Comparison of ENCODE assay signal across 8 cellular contexts in the genomic region with DNA sequence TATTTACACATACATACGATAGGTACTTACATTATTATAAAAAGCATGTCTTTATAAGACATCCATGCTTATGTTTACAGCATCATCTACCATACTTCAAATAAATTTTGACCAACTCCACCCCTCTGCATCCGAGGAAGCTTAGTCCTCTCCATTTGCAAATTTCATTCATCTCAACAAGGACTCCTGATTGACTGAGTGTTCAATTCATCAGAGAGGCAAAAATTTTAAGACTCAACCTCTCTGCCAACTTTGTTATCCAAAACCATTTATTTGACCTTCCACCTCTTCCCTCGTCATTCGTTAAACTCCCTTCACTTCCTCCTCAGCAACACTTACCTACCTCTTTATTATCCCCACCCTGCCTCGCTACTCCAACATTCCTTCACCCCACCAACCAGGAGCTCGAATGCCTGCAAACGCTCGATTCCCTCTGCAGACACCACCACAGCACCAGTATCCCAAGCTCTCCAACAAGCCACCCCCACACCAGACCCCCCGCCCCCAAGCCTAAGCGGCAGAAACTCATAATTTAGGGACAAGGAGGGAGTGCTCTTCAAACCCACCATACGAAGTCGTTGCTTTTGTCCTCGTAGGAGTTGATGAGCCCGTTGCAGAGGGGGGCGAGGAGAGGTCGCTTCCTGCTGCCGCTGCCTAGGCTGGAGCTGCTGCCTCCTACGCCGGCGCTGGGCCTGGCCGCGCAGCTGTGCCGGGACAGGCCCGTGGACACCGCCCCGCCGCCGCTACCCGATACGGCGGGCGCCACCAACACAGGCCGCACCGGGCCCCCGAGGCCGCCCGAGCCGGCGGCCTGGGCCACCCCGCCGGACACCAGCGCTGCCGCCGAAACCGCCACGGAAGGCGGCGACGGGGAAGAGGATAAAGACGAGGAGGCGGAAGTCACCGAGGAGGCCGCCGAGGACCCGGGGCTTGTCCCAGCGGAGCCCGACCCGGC. TPM values are rescaled to one million over a fixed set of nuclear protein-coding genes. Genes with fewer than 3 reads are reported as not detected.
A peak's percentile ranks its signal among the peaks of the same experiment; 100 is the strongest.
DNase-seq lines count a peak whose midpoint lies in the region; ATAC-seq lines count a peak whose summit lies in the region.

No MANE protein-coding gene starts in this region.

- H3K4me3 ChIP-seq in thymus (ENCODE audit: low read length), result peak overlapping the region; percentile 63

- under 1% methylated on average over 58 of the region's 58 CpGs for WGBS in thymus

- DNase-seq in 8988T (peak; percentile 27), GM04503 (ENCODE audit: low read depth) (peak; percentile 11), NCI-H146 (lab: John Stamatoyannopoulos, UW) (peak; percentile 62), activated T-cell treated with anti-CD3 and anti-CD28 coated beads for 48 hours (ENCODE audit: low read depth) (peak; percentile 34), fibroblast of gingiva (ENCODE audit: low read depth) (peak; percentile 15), naive B cell (no peak)

- H3K27ac ChIP-seq in thymus (ENCODE audit: low read depth), result peak overlapping the region; percentile 98

- H3K9me3 Mint-ChIP-seq in naive B cell, result no peaks in the 10 kb centered on the region

- peaks cover 39 to 62% (median 54%) of the 10 kb centered on the region in 3 donors for H3K4me1 Mint-ChIP-seq in naive B cell

- H3K4me3 Mint-ChIP-seq in naive B cell, result peak overlapping the region; percentile 88 to 100 (median 97)

- ATAC-seq in HG02623 (IDR thresholded peaks at IDR 0.05; ENCODE audit: unreplicated experiment) (peak; percentile 10), naive B cell (ENCODE audit: low read depth in 2 of 2) (peak; percentile 6 to 7)

- peaks cover 16% of the 10 kb centered on the region for H3K4me1 ChIP-seq in thymus (ENCODE audit: control insufficient read depth, insufficient read depth, low read length)

- no peaks in the 10 kb centered on the region for H3K27me3 ChIP-seq in thymus (ENCODE audit: control insufficient read depth, insufficient read depth)

- H3K9me3 ChIP-seq in thymus (ENCODE audit: control insufficient read depth), result no peaks in the 10 kb centered on the region

- H3K36me3 ChIP-seq in thymus (ENCODE audit: control insufficient read depth, insufficient read depth), result no peaks in the 10 kb centered on the region

- peak overlapping the region; percentile 37 to 99 (median 98) for H3K27ac Mint-ChIP-seq in naive B cell

- H3K27me3 Mint-ChIP-seq in naive B cell, result no peaks in the 10 kb centered on the region

- no peaks in the 10 kb centered on the region for H3K36me3 Mint-ChIP-seq in naive B cell

RNA-seq across cellular contexts. Expression of gene COP1, which starts 0.8 kb away (rescaled TPM):
- polyA plus RNA-seq in naive B cell (ENCODE audit: low read depth in 6 of 6) (10 to 100 TPM; 21.5 to 40.1 (median 34.2) TPM), thymus (69.5 TPM)
